21 cellular contexts compared by ENCODE assay signal in the genomic region with DNA sequence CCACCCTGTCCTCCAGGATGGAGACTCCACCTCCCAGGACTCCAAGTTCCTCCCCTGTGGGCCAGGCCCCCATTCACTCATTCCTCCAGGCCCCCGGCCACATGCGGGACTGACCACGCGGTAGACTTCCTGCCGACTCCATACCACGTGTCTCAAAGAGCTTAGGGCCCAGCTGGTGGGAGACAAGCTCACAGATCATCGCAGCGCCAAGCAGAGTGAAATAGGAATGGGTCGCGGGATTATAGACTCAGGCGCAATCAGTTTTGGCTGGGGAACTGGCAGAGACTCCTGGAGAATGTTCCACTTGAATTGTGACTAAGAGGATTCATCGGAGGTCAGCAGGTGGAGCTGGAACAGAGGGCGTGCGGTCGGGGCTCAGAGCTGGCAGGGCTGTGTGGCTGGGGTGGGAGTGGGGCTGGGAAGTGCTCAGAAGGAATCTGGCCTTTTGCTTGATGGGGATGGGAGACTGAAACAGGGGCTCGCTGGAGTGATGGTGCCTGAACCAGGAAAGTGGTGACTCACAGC. TPM values are rescaled to one million over a fixed set of nuclear protein-coding genes. Genes with fewer than 3 reads are reported as not detected.
"Had no signal": no experiment of that assay in that cellular context is flagged by ENCODE, and none has a peak within 500 bp of the region (broad histone marks: within the 10 kb centered on the region; RNA-seq: fewer than 3 reads in every experiment).

No MANE protein-coding gene starts in this region.

- FAIRE-seq: bronchial epithelial cell, frontal cortex had no signal

- ATAC-seq: activated CD8-positive, alpha-beta memory T cell treated with anti-CD3 and anti-CD28 coated beads, Interleukin-2, amount 10 ng/mL, durations not matched to agents 7 days and 5 days; activated naive CD4-positive, alpha-beta T cell treated with anti-CD3 and anti-CD28 coated beads, Interleukin-2, amount 50 U/mL, for 72 hours; left lung had no signal

- H3K36me3 Mint-ChIP-seq: activated CD8-positive, alpha-beta memory T cell treated with anti-CD3 and anti-CD28 coated beads, Interleukin-2, amount 10 ng/mL, durations not matched to agents 7 days and 5 days; activated naive CD4-positive, alpha-beta T cell treated with anti-CD3 and anti-CD28 coated beads, Interleukin-2, amount 50 U/mL, for 72 hours; memory B cell had no signal

- H3K4me3 ChIP-seq: esophagus squamous epithelium, heart right ventricle, left lung, ovary, testis had no signal

- H3K9me3 Mint-ChIP-seq: activated naive CD4-positive, alpha-beta T cell treated with anti-CD3 and anti-CD28 coated beads, Interleukin-2, amount 50 U/mL, for 72 hours; activated T-cell treated with anti-CD3 and anti-CD28 coated beads, Interleukin-2, amount 50 U/mL, for 24 hours; memory B cell; stimulated activated naive CD8-positive, alpha-beta T cell treated with anti-CD3 and anti-CD28 coated beads, Interleukin-15, Interleukin-2, amounts not matched to agents 100 ng/mL and 50 ng/mL, for 24 hours; T-helper 1 cell treated with Interleukin-12 subunit alpha and Interleukin-12 subunit beta and Interleukin-4 antibody, amounts not matched to agents 30 μg/mL and 1 μg/mL, for 36 hours had no signal

- H3K4me1 ChIP-seq: esophagus squamous epithelium, heart right ventricle, left lung, testis had no signal

- H3K27me3 Mint-ChIP-seq: activated CD8-positive, alpha-beta memory T cell treated with anti-CD3 and anti-CD28 coated beads, Interleukin-2, amount 10 ng/mL, durations not matched to agents 7 days and 5 days; stimulated activated naive CD8-positive, alpha-beta T cell treated with anti-CD3 and anti-CD28 coated beads, Interleukin-15, Interleukin-2, amounts not matched to agents 100 ng/mL and 50 ng/mL, for 24 hours had no signal

- H3K4me1 Mint-ChIP-seq: activated CD8-positive, alpha-beta memory T cell treated with anti-CD3 and anti-CD28 coated beads, Interleukin-2, amount 10 ng/mL, durations not matched to agents 7 days and 5 days; memory B cell had no signal

- H3K9me3 ChIP-seq: esophagus squamous epithelium, heart right ventricle, left lung, ovary, testis had no signal

- H3K36me3 ChIP-seq: esophagus squamous epithelium, heart right ventricle, left lung, ovary had no signal

- H3K4me3 Mint-ChIP-seq: activated CD8-positive, alpha-beta memory T cell treated with anti-CD3 and anti-CD28 coated beads, Interleukin-2, amount 10 ng/mL, durations not matched to agents 7 days and 5 days; activated T-cell treated with anti-CD3 and anti-CD28 coated beads, Interleukin-2, amount 50 U/mL, for 24 hours; memory B cell; stimulated activated naive CD8-positive, alpha-beta T cell treated with anti-CD3 and anti-CD28 coated beads, Interleukin-15, Interleukin-2, amounts not matched to agents 100 ng/mL and 50 ng/mL, for 24 hours; T-helper 1 cell treated with Interleukin-12 subunit alpha and Interleukin-12 subunit beta and Interleukin-4 antibody, amounts not matched to agents 30 μg/mL and 1 μg/mL, for 36 hours had no signal

- H3K27ac Mint-ChIP-seq: activated CD8-positive, alpha-beta memory T cell treated with anti-CD3 and anti-CD28 coated beads, Interleukin-2, amount 10 ng/mL, durations not matched to agents 7 days and 5 days; activated naive CD4-positive, alpha-beta T cell treated with anti-CD3 and anti-CD28 coated beads, Interleukin-2, amount 50 U/mL, for 72 hours; activated T-cell treated with anti-CD3 and anti-CD28 coated beads, Interleukin-2, amount 50 U/mL, for 24 hours; memory B cell; stimulated activated naive CD8-positive, alpha-beta T cell treated with anti-CD3 and anti-CD28 coated beads, Interleukin-15, Interleukin-2, amounts not matched to agents 100 ng/mL and 50 ng/mL, for 24 hours; T-helper 1 cell treated with Interleukin-12 subunit alpha and Interleukin-12 subunit beta and Interleukin-4 antibody, amounts not matched to agents 30 μg/mL and 1 μg/mL, for 36 hours had no signal

- H3K27me3 ChIP-seq: ovary, testis had no signal

- DNase-seq: activated CD4-positive, alpha-beta T cell treated with anti-CD3 and anti-CD28 coated beads for 1 hour; activated CD4-positive, alpha-beta T cell treated with anti-CD3 and anti-CD28 coated beads, Interleukin-2, amount 50 U/mL, for 48 hours; activated CD8-positive, alpha-beta memory T cell treated with anti-CD3 and anti-CD28 coated beads, Interleukin-2, amount 10 ng/mL, durations not matched to agents 7 days and 5 days; activated effector memory CD4-positive, alpha-beta T cell treated with anti-CD3 and anti-CD28 coated beads, Interleukin-2, amount 50 U/mL, for 16 hours; activated T-cell treated with anti-CD3 and anti-CD28 coated beads, Interleukin-2, amount 50 U/mL, for 24 hours; anterior cingulate cortex; esophagus squamous epithelium; heart right ventricle; islet precursor cell; left lung; ovary; stimulated activated CD4-positive, alpha-beta T cell treated with anti-CD3 and anti-CD28 coated beads, Interleukin-4, amount 100 ng/mL, for 1 hour; stimulated activated CD8-positive, alpha-beta memory T cell treated with anti-CD3 and anti-CD28 coated beads, Interleukin-4, amount 100 ng/mL, for 48 hours; testis had no signal

- H3K27ac ChIP-seq: esophagus squamous epithelium, heart right ventricle, left lung, ovary, testis had no signal

RNA-seq across cellular contexts. Expression of a gene that starts 15.7 kb away (rescaled TPM):
- total RNA-seq: activated CD8-positive, alpha-beta memory T cell treated with anti-CD3 and anti-CD28 coated beads, Interleukin-2, amount 10 ng/mL, durations not matched to agents 7 days and 5 days; activated naive CD4-positive, alpha-beta T cell treated with anti-CD3 and anti-CD28 coated beads, Interleukin-2, amount 50 U/mL, for 72 hours; bronchial epithelial cell; esophagus squamous epithelium; heart right ventricle; left lung had no signal
- polyA plus RNA-seq: heart right ventricle had no signal

RNA-seq across cellular contexts. Expression of a gene that starts 38.3 kb away (rescaled TPM):
- total RNA-seq: activated CD8-positive, alpha-beta memory T cell treated with anti-CD3 and anti-CD28 coated beads, Interleukin-2, amount 10 ng/mL, durations not matched to agents 7 days and 5 days; activated naive CD4-positive, alpha-beta T cell treated with anti-CD3 and anti-CD28 coated beads, Interleukin-2, amount 50 U/mL, for 72 hours had no signal
- polyA plus RNA-seq: neural cell had no signal
